1 cellular context compared by ENCODE assay signal in the genomic region with DNA sequence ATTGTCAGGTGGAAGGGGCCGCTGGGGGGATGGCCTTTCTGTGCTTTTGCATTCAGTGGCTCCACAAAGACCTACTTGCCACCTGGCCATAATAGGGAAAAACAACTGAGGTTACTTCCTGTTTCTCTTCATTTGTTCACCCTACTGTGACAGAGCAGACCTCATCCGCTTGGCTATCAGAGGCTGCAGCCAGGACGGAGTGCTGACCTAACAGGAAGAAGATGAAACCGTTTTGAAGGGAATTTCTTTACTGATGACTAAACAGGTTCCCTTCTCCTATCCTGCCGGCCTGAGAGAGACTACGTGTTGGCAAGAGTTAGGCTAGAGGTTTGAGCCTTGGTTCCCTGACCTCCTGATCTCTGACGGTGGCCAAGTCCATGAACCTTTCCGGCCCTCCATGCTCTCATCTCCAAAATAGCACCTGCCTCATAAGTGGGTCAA.
TF ChIP-seq lines count a peak whose summit lies in the region.

No MANE protein-coding gene starts in this region.

TF ChIP-seq in WTC11, 78 proteins besides CTCF, POLR2A, EP300 and RAD21 (continued from another document):
- TF ChIP-seq ATF2 (CRISPR knock-in tag; IDR thresholded peaks at IDR 0.05; ENCODE audit: borderline replicate concordance, low read depth) = no peak
- TF ChIP-seq, protein P1, sequence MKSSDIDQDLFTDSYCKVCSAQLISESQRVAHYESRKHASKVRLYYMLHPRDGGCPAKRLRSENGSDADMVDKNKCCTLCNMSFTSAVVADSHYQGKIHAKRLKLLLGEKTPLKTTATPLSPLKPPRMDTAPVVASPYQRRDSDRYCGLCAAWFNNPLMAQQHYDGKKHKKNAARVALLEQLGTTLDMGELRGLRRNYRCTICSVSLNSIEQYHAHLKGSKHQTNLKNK (CRISPR knock-in tag; IDR thresholded peaks at IDR 0.05) = no peak
- no peak for TF ChIP-seq IRF2 (CRISPR knock-in tag; IDR thresholded peaks at IDR 0.05; ENCODE audit: borderline replicate concordance, low read depth)
- TF ChIP-seq, protein P2, sequence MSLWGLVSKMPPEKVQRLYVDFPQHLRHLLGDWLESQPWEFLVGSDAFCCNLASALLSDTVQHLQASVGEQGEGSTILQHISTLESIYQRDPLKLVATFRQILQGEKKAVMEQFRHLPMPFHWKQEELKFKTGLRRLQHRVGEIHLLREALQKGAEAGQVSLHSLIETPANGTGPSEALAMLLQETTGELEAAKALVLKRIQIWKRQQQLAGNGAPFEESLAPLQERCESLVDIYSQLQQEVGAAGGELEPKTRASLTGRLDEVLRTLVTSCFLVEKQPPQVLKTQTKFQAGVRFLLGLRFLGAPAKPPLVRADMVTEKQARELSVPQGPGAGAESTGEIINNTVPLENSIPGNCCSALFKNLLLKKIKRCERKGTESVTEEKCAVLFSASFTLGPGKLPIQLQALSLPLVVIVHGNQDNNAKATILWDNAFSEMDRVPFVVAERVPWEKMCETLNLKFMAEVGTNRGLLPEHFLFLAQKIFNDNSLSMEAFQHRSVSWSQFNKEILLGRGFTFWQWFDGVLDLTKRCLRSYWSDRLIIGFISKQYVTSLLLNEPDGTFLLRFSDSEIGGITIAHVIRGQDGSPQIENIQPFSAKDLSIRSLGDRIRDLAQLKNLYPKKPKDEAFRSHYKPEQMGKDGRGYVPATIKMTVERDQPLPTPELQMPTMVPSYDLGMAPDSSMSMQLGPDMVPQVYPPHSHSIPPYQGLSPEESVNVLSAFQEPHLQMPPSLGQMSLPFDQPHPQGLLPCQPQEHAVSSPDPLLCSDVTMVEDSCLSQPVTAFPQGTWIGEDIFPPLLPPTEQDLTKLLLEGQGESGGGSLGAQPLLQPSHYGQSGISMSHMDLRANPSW (CRISPR knock-in tag; conservative IDR thresholded peaks at IDR 0.05; ENCODE audit: low read depth) = no peak
- TF ChIP-seq, protein P3, sequence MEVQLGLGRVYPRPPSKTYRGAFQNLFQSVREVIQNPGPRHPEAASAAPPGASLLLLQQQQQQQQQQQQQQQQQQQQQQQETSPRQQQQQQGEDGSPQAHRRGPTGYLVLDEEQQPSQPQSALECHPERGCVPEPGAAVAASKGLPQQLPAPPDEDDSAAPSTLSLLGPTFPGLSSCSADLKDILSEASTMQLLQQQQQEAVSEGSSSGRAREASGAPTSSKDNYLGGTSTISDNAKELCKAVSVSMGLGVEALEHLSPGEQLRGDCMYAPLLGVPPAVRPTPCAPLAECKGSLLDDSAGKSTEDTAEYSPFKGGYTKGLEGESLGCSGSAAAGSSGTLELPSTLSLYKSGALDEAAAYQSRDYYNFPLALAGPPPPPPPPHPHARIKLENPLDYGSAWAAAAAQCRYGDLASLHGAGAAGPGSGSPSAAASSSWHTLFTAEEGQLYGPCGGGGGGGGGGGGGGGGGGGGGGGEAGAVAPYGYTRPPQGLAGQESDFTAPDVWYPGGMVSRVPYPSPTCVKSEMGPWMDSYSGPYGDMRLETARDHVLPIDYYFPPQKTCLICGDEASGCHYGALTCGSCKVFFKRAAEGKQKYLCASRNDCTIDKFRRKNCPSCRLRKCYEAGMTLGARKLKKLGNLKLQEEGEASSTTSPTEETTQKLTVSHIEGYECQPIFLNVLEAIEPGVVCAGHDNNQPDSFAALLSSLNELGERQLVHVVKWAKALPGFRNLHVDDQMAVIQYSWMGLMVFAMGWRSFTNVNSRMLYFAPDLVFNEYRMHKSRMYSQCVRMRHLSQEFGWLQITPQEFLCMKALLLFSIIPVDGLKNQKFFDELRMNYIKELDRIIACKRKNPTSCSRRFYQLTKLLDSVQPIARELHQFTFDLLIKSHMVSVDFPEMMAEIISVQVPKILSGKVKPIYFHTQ (CRISPR knock-in tag; IDR thresholded peaks at IDR 0.05) = no peak
- no peak for TF ChIP-seq ZNF396 (CRISPR knock-in tag; IDR thresholded peaks at IDR 0.05; ENCODE audit: borderline replicate concordance)
- TF ChIP-seq FOXK1 (CRISPR knock-in tag; IDR thresholded peaks at IDR 0.05) = no peak
- no peak for TF ChIP-seq JUN (CRISPR knock-in tag; IDR thresholded peaks at IDR 0.05)
- no peak for TF ChIP-seq ZNF219 (CRISPR knock-in tag; IDR thresholded peaks at IDR 0.05; ENCODE audit: borderline replicate concordance)
- TF ChIP-seq SMAD3 (CRISPR knock-in tag; IDR thresholded peaks at IDR 0.05; ENCODE audit: borderline replicate concordance) = no peak
- no peak for TF ChIP-seq TP53 (CRISPR knock-in tag; IDR thresholded peaks at IDR 0.05)
